ENCODE assay signal across 22 cellular contexts in genomic region chr4:65656008-65656407, GRCh38. TPM values are rescaled to one million over a fixed set of nuclear protein-coding genes. Genes with fewer than 3 reads are reported as not detected.
"Had no signal": no experiment of that assay in that cellular context is flagged by ENCODE, and none has a peak within 500 bp of the region (broad histone marks: within the 10 kb centered on the region; RNA-seq: fewer than 3 reads in every experiment).

No MANE protein-coding gene starts in this region.

- H3K4me3 Mint-ChIP-seq: natural killer cell treated with Interleukin-12 subunit alpha and Interleukin-12 subunit beta and Interleukin-15 and Interleukin-18, amount 100 ng/mL, for 72 hours; neural progenitor cell had no signal

- DNase-seq: dermis blood vessel endothelial cell; erythroblast; foreskin keratinocyte; head of caudate nucleus; left colon; left ventricle myocardium superior; mesenchymal stem cell; midbrain; nucleus accumbens; pancreas; right cardiac atrium; small intestine; stimulated activated CD4-positive, alpha-beta T cell treated with anti-CD3 and anti-CD28 coated beads, Interleukin-12 subunit alpha, Interleukin-12 subunit beta, amount 100 ng/mL, for 4 hours; stimulated activated naive CD4-positive, alpha-beta T cell; stomach; substantia nigra; trophoblast cell had no signal

- H3K4me3 ChIP-seq: hepatocyte, lung, neural progenitor cell, pancreas, stomach had no signal

- H3K27me3 ChIP-seq: foreskin keratinocyte, hepatocyte, neural progenitor cell, pancreas, stomach had no signal

- FAIRE-seq: pancreas, small intestine had no signal

- H3K27ac Mint-ChIP-seq: natural killer cell treated with Interleukin-12 subunit alpha and Interleukin-12 subunit beta and Interleukin-15 and Interleukin-18, amount 100 ng/mL, for 72 hours; neural progenitor cell; progenitor cell of endocrine pancreas had no signal

- H3K79me2 ChIP-seq: hepatocyte had no signal

- H3K36me3 ChIP-seq: neural progenitor cell, pancreas, stomach had no signal

- H2AFZ ChIP-seq: hepatocyte, neural progenitor cell had no signal

- ATAC-seq: left colon; left ventricle myocardium superior; natural killer cell treated with Interleukin-12 subunit alpha and Interleukin-12 subunit beta and Interleukin-15 and Interleukin-18, amount 100 ng/mL, for 72 hours; pancreas; right cardiac atrium had no signal

- H3K9me3 Mint-ChIP-seq: natural killer cell treated with Interleukin-12 subunit alpha and Interleukin-12 subunit beta and Interleukin-15 and Interleukin-18, amount 100 ng/mL, for 72 hours; neural progenitor cell had no signal

- H3K4me1 ChIP-seq: pancreas, stomach had no signal

- H3K27ac ChIP-seq: foreskin keratinocyte, hepatocyte, neural progenitor cell, pancreas, stomach had no signal

- H3K27me3 Mint-ChIP-seq: natural killer cell treated with Interleukin-12 subunit alpha and Interleukin-12 subunit beta and Interleukin-15 and Interleukin-18, amount 100 ng/mL, for 72 hours had no signal

- H3K36me3 Mint-ChIP-seq: natural killer cell treated with Interleukin-12 subunit alpha and Interleukin-12 subunit beta and Interleukin-15 and Interleukin-18, amount 100 ng/mL, for 72 hours; neural progenitor cell had no signal

- H3K4me2 ChIP-seq: hepatocyte, neural progenitor cell had no signal

- H3K9me3 ChIP-seq: pancreas, stomach had no signal

- H3K9ac ChIP-seq: neural progenitor cell had no signal

RNA-seq across cellular contexts. Expression of gene EPHA5, which starts 14.3 kb away (rescaled TPM):
- total RNA-seq: dermis blood vessel endothelial cell; foreskin keratinocyte; natural killer cell treated with Interleukin-12 subunit alpha and Interleukin-12 subunit beta and Interleukin-15 and Interleukin-18, amount 100 ng/mL, for 72 hours; progenitor cell of endocrine pancreas had no signal
- polyA plus RNA-seq: foreskin keratinocyte had no signal
